In genomic region chr19:39592381-39592780, GRCh38 we compare ENCODE assay signal across 39 cellular contexts. TPM values are rescaled to one million over a fixed set of nuclear protein-coding genes. Genes with fewer than 3 reads are reported as not detected.
"Had no signal": no experiment of that assay in that cellular context is flagged by ENCODE, and none has a peak within 500 bp of the region (broad histone marks: within the 10 kb centered on the region; RNA-seq: fewer than 3 reads in every experiment).

No MANE protein-coding gene starts in this region.

- H3K4me3 ChIP-seq: adrenal gland, ascending aorta, body of pancreas, breast epithelium, cardiac muscle cell, colonic mucosa had no signal

- H3K9me3 ChIP-seq: adrenal gland, ascending aorta, body of pancreas, breast epithelium, colonic mucosa had no signal

- ATAC-seq: activated naive CD4-positive, alpha-beta T cell treated with anti-CD3 and anti-CD28 coated beads, Interleukin-2, amount 50 U/mL, for 72 hours; activated naive CD8-positive, alpha-beta T cell treated with anti-CD3 and anti-CD28 coated beads, Interleukin-2, amount 50 U/mL, for 24 hours; activated T-cell treated with anti-CD3 and anti-CD28 coated beads, Interleukin-2, amount 50 U/mL, for 72 hours; activated T-helper 17 cell treated with anti-CD3 and anti-CD28 coated beads, Interleukin-2, amount 50 U/mL, for 72 hours; body of pancreas had no signal

- H3K4me1 ChIP-seq: adrenal gland, ascending aorta, body of pancreas, breast epithelium, colonic mucosa had no signal

- H3K27ac ChIP-seq: adrenal gland, ascending aorta, body of pancreas, brain microvascular endothelial cell, breast epithelium, cardiac muscle cell, colonic mucosa had no signal

- FAIRE-seq: astrocyte, bronchial epithelial cell, colon had no signal

- H3K27me3 ChIP-seq: ascending aorta, body of pancreas, brain microvascular endothelial cell, cardiac muscle cell, colonic mucosa had no signal

- DNase-seq: activated effector memory CD4-positive, alpha-beta T cell treated with anti-CD3 and anti-CD28 coated beads, Interleukin-2, amount 50 U/mL, for 16 hours; activated effector memory CD4-positive, alpha-beta T cell treated with Interleukin-2 at 50 U/mL for 16 hours; activated gamma-delta T cell; activated gamma-delta T cell treated with Interleukin-2 at 50 U/mL for 16 hours; activated naive CD4-positive, alpha-beta T cell; activated naive CD4-positive, alpha-beta T cell treated with anti-CD3 and anti-CD28 coated beads for 36 hours; activated naive CD4-positive, alpha-beta T cell treated with anti-CD3 and anti-CD28 coated beads, Interleukin-2, amount 10 ng/mL, durations not matched to agents 7 days and 5 days; activated naive CD4-positive, alpha-beta T cell treated with anti-CD3 and anti-CD28 coated beads, Interleukin-2, amount 50 U/mL, for 16 hours; activated naive CD4-positive, alpha-beta T cell treated with Interleukin-2 at 50 U/mL for 16 hours; activated naive CD8-positive, alpha-beta T cell treated with anti-CD3 and anti-CD28 coated beads for 36 hours; activated naive CD8-positive, alpha-beta T cell treated with anti-CD3 and anti-CD28 coated beads, Interleukin-2, amount 10 ng/mL, durations not matched to agents 7 days and 5 days; activated naive CD8-positive, alpha-beta T cell treated with anti-CD3 and anti-CD28 coated beads, Interleukin-2, amount 50 U/mL, for 24 hours; activated T-cell treated with anti-CD3 and anti-CD28 coated beads, Interleukin-2, amount 50 U/mL, for 48 hours; activated T-cell treated with anti-CD3 and anti-CD28 coated beads, Interleukin-2, amount 50 U/mL, for 72 hours; adrenal gland; amniotic stem cell; amygdala; anterior cingulate cortex; aorta; body of pancreas; brain microvascular endothelial cell; caudate nucleus; central memory CD4-positive, alpha-beta T cell; cerebellar nuclear complex; colonic mucosa had no signal

- H3K36me3 ChIP-seq: adrenal gland, ascending aorta, brain microvascular endothelial cell, breast epithelium, cardiac muscle cell, colonic mucosa had no signal

RNA-seq across cellular contexts. Expression of gene LGALS13, which starts 9.9 kb away (rescaled TPM):
- total RNA-seq: activated naive CD4-positive, alpha-beta T cell treated with anti-CD3 and anti-CD28 coated beads for 36 hours; activated naive CD4-positive, alpha-beta T cell treated with anti-CD3 and anti-CD28 coated beads, Interleukin-2, amount 50 U/mL, for 72 hours; activated naive CD8-positive, alpha-beta T cell treated with anti-CD3 and anti-CD28 coated beads for 36 hours; activated naive CD8-positive, alpha-beta T cell treated with anti-CD3 and anti-CD28 coated beads, Interleukin-2, amount 10 ng/mL, durations not matched to agents 7 days and 5 days; activated T-cell treated with anti-CD3 and anti-CD28 coated beads, Interleukin-2, amount 50 U/mL, for 72 hours; activated T-helper 1 cell treated with anti-CD3 and anti-CD28 coated beads, Interleukin-12 subunit alpha, Interleukin-12 subunit beta, Interleukin-2, Interleukin-4 antibody, amounts not matched to agents 30 ng/mL and 10 ng/mL and 1 ng/mL, durations not matched to agents 14 hours and 24 hours and 36 hours; activated T-helper 17 cell treated with anti-CD3 and anti-CD28 coated beads, Interleukin-2, amount 50 U/mL, for 72 hours; activated T-helper 2 cell treated with anti-CD3 and anti-CD28 coated beads, Interferon-gamma antibody, Interleukin-2, Interleukin-4, amounts not matched to agents 10 μg/mL and 5 μg/mL and 100 μg/mL, durations not matched to agents 14 hours and 24 hours and 36 hours; adrenal gland; aorta; ascending aorta; astrocyte; body of pancreas; breast epithelium; bronchial epithelial cell; cardiac muscle cell; cardiac septum; cerebellum; chondrocyte; colonic mucosa had no signal
- polyA plus RNA-seq: adipose tissue, adrenal gland, aorta, cardiac muscle cell had no signal

RNA-seq across cellular contexts. Expression of gene EID2B, which starts 59.7 kb away (rescaled TPM):
- total RNA-seq: ascending aorta had no signal
